In the genomic region with DNA sequence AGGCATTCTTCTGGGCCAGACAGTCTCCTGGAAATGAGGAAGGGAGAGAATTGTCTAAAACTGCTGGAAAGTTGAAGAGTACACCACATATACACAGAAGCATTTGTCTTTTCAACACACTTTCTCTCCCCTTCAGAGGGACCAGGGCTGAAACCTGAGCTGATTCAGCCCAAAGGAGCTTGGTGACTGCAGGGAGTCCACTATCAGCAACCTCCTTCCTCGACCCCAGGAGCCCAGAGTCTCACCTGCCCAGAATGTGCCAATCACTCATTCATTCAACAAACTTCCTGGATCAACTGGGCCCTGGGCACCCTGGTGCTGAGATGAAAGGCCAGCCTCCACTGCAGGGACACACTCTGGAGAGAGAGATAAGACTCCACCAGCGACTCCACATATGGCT, we compare ENCODE assay signal across 17 cellular contexts.
DNase-seq lines count a peak whose midpoint lies in the region; TF ChIP-seq lines count a peak whose summit lies in the region.
"Had no signal": no experiment of that assay in that cellular context is flagged by ENCODE, and none has a peak within 500 bp of the region (broad histone marks: within the 10 kb centered on the region; RNA-seq: fewer than 3 reads in every experiment).

No MANE protein-coding gene starts in this region.

- H3K27ac Mint-ChIP-seq in neural progenitor cell (peak overlapping the region; percentile 44), Calu3 (ENCODE audit: unreplicated experiment) (no peak overlapping the region)
- H3K27ac Mint-ChIP-seq: B cell; CD8-positive, alpha-beta T cell had no signal

- peaks cover 39% of the 10 kb centered on the region for H3K4me1 Mint-ChIP-seq in neural progenitor cell
- no peaks in the 10 kb centered on the region for H3K4me1 Mint-ChIP-seq in Calu3 (ENCODE audit: low read depth, unreplicated experiment)
- H3K4me1 Mint-ChIP-seq: B cell had no signal

- 0% methylated on average over 2 of the region's 2 CpGs for whole genome bisulfite sequencing in mammary epithelial cell (ENCODE audit: low coverage, missing lambda C conversion rate)

- H3K36me3 ChIP-seq in HEK293 (ENCODE audit: control insufficient read depth in 2 of 2, insufficient read depth in 1 of 2, low read length in 2 of 2) (no peaks in the 10 kb centered on the region), neural progenitor cell (no peaks in the 10 kb centered on the region), mammary epithelial cell (ENCODE audit: insufficient read depth, low read length) (no peaks in the 10 kb centered on the region)
- H3K36me3 ChIP-seq: BLaER1 treated with 17β-estradiol and CSF1 and Interleukin-3, amounts not matched to agents 10 nM and 100 nM had no signal

- H3K9me3 ChIP-seq in HEK293 (ENCODE audit: control insufficient read depth, insufficient read depth, low read depth, low read length) = peaks cover under 1% of the 10 kb centered on the region; the same call in 1 of the 2 replicates
- H3K9me3 ChIP-seq in neural progenitor cell (ENCODE audit: low read depth) = no peaks in the 10 kb centered on the region
- H3K9me3 ChIP-seq in mammary epithelial cell (replicated peaks; ENCODE audit: insufficient read depth, low read length) = peaks cover 48% of the 10 kb centered on the region

- H3K36me3 Mint-ChIP-seq in neural progenitor cell (no peaks in the 10 kb centered on the region), Calu3 (ENCODE audit: insufficient read depth, unreplicated experiment) (no peaks in the 10 kb centered on the region)
- H3K36me3 Mint-ChIP-seq: CD8-positive, alpha-beta T cell had no signal

- no peak for TF ChIP-seq CTCF in HEK293 (tag by site-specific recombination; IDR thresholded peaks at IDR 0.05)
- TF ChIP-seq CTCF in neural progenitor cell (IDR thresholded peaks at IDR 0.05) = no peak
- no peak for TF ChIP-seq CTCF in Calu3 (IDR thresholded peaks at IDR 0.05; ENCODE audit: unreplicated experiment)
- no peak for TF ChIP-seq CTCF in mammary epithelial cell (conservative IDR thresholded peaks at IDR 0.05 in 1 of 2, IDR thresholded peaks at IDR 0.05 in 1 of 2; ENCODE audit: extremely low read depth in 1 of 2, insufficient read depth in 1 of 2, low read depth in 1 of 2, low read length in 2 of 2)

- intact Hi-C loops in Calu3 (cut with micrococcal nuclease; ENCODE audit: unreplicated experiment) (no loop called here), mammary epithelial cell (cut with micrococcal nuclease) (no loop called here)

- BruUV-seq in Calu3 (replicated peaks; lab: Mats Ljungman, UMichigan) (no TSS peak), mammary epithelial cell (replicated peaks; lab: Mats Ljungman, UMichigan) (no TSS peak)

- H4K20me1 ChIP-seq in neural progenitor cell (ENCODE audit: low read depth) = no peaks in the 10 kb centered on the region
- no peaks in the 10 kb centered on the region for H4K20me1 ChIP-seq in mammary epithelial cell (ENCODE audit: insufficient read depth, low read length)

- H3K4me1 ChIP-seq in HEK293 (ENCODE audit: control insufficient read depth, insufficient read depth, low read length) (no peaks in the 10 kb centered on the region), neural progenitor cell (peaks cover 31% of the 10 kb centered on the region), mammary epithelial cell (ENCODE audit: insufficient read depth, low read length) (no peaks in the 10 kb centered on the region)

- no peaks in the 10 kb centered on the region for H3F3A ChIP-seq in neural progenitor cell (ENCODE audit: low read depth)

- H3K4me2 ChIP-seq in neural progenitor cell (no peak overlapping the region), mammary epithelial cell (ENCODE audit: insufficient read depth, low read depth, low read length) (no peak overlapping the region)

- H2AFZ ChIP-seq in neural progenitor cell (replicated peaks) (peak overlapping the region; percentile 34), mammary epithelial cell (ENCODE audit: low read depth, low read length) (no peak overlapping the region)
- H2AFZ ChIP-seq: GM23248 had no signal

- H3K27me3 ChIP-seq in neural progenitor cell = no peaks in the 10 kb centered on the region
- no peaks in the 10 kb centered on the region for H3K27me3 ChIP-seq in mammary epithelial cell (ENCODE audit: insufficient read depth, low read length)
- H3K27me3 ChIP-seq: BLaER1 treated with 17β-estradiol and CSF1 and Interleukin-3, amounts not matched to agents 10 nM and 100 nM had no signal

- H3K4me3 ChIP-seq in HEK293 (ENCODE audit: low read depth, low read length) = no peak overlapping the region
- H3K4me3 ChIP-seq in neural progenitor cell = no peak overlapping the region
- H3K4me3 ChIP-seq in mammary epithelial cell (replicated peaks in 1 of 3; ENCODE audit: insufficient read depth in 1 of 3, low read depth in 2 of 3, low read length in 3 of 3) = no peak overlapping the region
- H3K4me3 ChIP-seq: BLaER1 treated with 17β-estradiol and CSF1 and Interleukin-3, amounts not matched to agents 10 nM and 100 nM; GM12878; GM23248 had no signal

- H3K4me3 Mint-ChIP-seq in neural progenitor cell (no peak overlapping the region), Calu3 (ENCODE audit: low read depth, unreplicated experiment) (no peak overlapping the region)
- H3K4me3 Mint-ChIP-seq: B cell; CD8-positive, alpha-beta T cell; H9 had no signal

- H3K27me3 Mint-ChIP-seq in neural progenitor cell (ENCODE audit: insufficient read depth, low read depth) (peaks cover 11% of the 10 kb centered on the region), Calu3 (ENCODE audit: unreplicated experiment) (peaks cover 62% of the 10 kb centered on the region)
- H3K27me3 Mint-ChIP-seq: B cell had no signal

- in situ Hi-C loops in mammary epithelial cell (cut with MboI; ENCODE audit: low sequenced_read_pairs in 2 of 2) = no loop called here

- H3K79me2 ChIP-seq in neural progenitor cell (ENCODE audit: low read depth) (no peaks in the 10 kb centered on the region), mammary epithelial cell (ENCODE audit: insufficient read depth, low read length) (no peaks in the 10 kb centered on the region)

- no peak overlapping the region for H3K9ac ChIP-seq in neural progenitor cell
- no peak overlapping the region for H3K9ac ChIP-seq in mammary epithelial cell (ENCODE audit: insufficient read depth, low read length)
- H3K9ac ChIP-seq: BLaER1 treated with 17β-estradiol and CSF1 and Interleukin-3, amounts not matched to agents 10 nM and 100 nM; GM23248 had no signal

- H3K27ac ChIP-seq in HEK293 (ENCODE audit: extremely low read depth, low read depth, low read length) (no peak overlapping the region), neural progenitor cell (no peak overlapping the region), mammary epithelial cell (ENCODE audit: insufficient read depth, low read depth, low read length) (no peak overlapping the region)
- H3K27ac ChIP-seq: BLaER1 treated with 17β-estradiol and CSF1 and Interleukin-3, amounts not matched to agents 10 nM and 100 nM; GM23248; HL-60 had no signal

- peak; percentile 13 for DNase-seq in left kidney (ENCODE audit: low read depth, low spot score)
- DNase-seq in neural progenitor cell (ENCODE audit: low spot score) = no peak
- no peak for DNase-seq in Calu3
- no peak for DNase-seq in mammary epithelial cell
- no peak for DNase-seq in medulla oblongata (ENCODE audit: extremely low spot score)
- DNase-seq: CD8-positive, alpha-beta T cell; DMS 273 treated with DMSO at 0.1 percent for 48 hours; DMS53; DND-41; EL; GM23248; H9 had no signal

- dilution Hi-C loops in mammary epithelial cell (cut with HindIII; ENCODE audit: low sequenced_read_pairs) = no loop called here

- CTCF ChIA-PET in HEK293 (lab: Yijun Ruan, JAX) = interaction anchor here (1.0 to 1.3 kb wide), 2 partner anchors 8 to 82 kb away, joined by 3 to 4 read pairs; no protein-coding TSS in a partner anchor
- CTCF ChIA-PET in Calu3 (lab: Charles Lee) = no interaction called here
- CTCF ChIA-PET in mammary epithelial cell (lab: Charles Lee; ENCODE audit: low non-redundant PET) = no interaction called here

- POLR2A ChIA-PET in HEK293 (lab: Yijun Ruan, JAX) = no interaction called here

- H3K9me3 Mint-ChIP-seq in neural progenitor cell (peaks cover under 1% of the 10 kb centered on the region), Calu3 (ENCODE audit: low read depth, unreplicated experiment) (no peaks in the 10 kb centered on the region)

TF ChIP-seq in HEK293, 187 proteins besides CTCF, POLR2A, EP300 and RAD21:
- TF ChIP-seq ZNF354C (tag by site-specific recombination; IDR thresholded peaks at IDR 0.05; ENCODE audit: borderline replicate concordance, low read depth) (no peak), ZIC2 (tag by site-specific recombination; IDR thresholded peaks at IDR 0.05) (peak; percentile 60)
TF ChIP-seq in HEK293: peak in this region for 1.
